ENCODE assay signal across 7 cellular contexts in the genomic region with DNA sequence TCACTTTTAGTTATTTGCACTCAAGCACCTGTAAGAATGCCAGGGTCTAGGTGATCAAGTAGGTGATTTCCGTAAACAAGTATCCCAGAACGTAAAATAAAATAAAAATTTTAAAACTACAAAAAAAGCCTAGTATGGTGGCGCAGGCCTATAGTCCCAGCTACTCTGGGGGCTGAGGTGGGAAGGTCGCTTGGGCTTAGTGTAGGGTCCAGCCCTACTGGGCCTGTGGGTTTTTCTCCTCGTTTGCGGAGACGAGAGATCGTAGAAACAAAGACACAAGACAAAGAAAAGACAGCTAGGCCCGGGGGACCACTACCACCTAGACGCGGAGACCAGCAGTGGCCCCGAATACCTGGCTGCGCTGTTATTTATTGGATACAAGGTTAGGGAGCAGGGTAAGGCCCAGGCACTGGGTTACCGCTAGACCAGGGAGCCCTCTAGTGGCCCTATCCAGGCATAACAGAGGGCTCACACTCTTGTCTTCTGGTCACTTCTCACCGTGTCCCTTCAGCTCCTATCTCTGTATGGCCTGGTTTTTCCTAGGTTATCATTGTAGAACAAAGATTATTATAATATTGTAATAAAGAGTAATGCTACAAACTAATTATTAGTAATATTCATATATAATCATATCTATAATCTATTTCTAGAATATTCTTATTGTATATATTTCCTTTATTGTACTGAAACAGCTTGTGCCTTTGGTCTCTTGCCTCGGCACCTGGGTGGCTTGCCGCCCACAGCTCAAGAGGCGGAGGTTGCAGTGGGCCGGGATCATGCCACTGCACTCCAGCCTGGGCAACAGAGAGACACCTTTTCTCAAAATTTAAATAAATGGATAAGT. TPM values are rescaled to one million over a fixed set of nuclear protein-coding genes. Genes with fewer than 3 reads are reported as not detected.
DNase-seq lines count a peak whose midpoint lies in the region; ATAC-seq, FAIRE-seq and TF ChIP-seq lines count a peak whose summit lies in the region.

No MANE protein-coding gene starts in this region.

- no peaks in the 10 kb centered on the region for H3K9me3 ChIP-seq in right atrium auricular region

- no peak overlapping the region for H3K4me3 ChIP-seq in right atrium auricular region

- peak; percentile 59 for ATAC-seq in HG02943 (IDR thresholded peaks at IDR 0.05; ENCODE audit: low read depth, unreplicated experiment)

- DNase-seq in GM04504 (ENCODE audit: low read depth) (peak; percentile 15), RCC 7860 (ENCODE audit: low spot score) (no peak), right atrium auricular region (ENCODE audit: low spot score) (no peak), foreskin melanocyte (no peak)
- peak; percentile 42 for DNase-seq in activated naive CD4-positive, alpha-beta T cell treated with Interleukin-2 at 50 U/mL for 16 hours
- peak; percentile 2 to 15 for DNase-seq in stimulated activated CD4-positive, alpha-beta T cell treated with anti-CD3 and anti-CD28 coated beads, Interleukin-12 subunit alpha, Interleukin-12 subunit beta, amount 100 ng/mL, for 24 hours (ENCODE audit: low read depth in 2 of 2)

- peak; percentile 47 to 73 for TF ChIP-seq CTCF in right atrium auricular region (IDR thresholded peaks at IDR 0.05)

- no peaks in the 10 kb centered on the region for H3K4me1 ChIP-seq in right atrium auricular region

- H3K27me3 ChIP-seq in right atrium auricular region: no peaks in the 10 kb centered on the region

- H3K36me3 ChIP-seq in right atrium auricular region: no peaks in the 10 kb centered on the region

- peak; percentile 7 for FAIRE-seq in RCC 7860 (lab: Jason Lieb, UNC)

- no peak overlapping the region for H3K27ac ChIP-seq in right atrium auricular region

RNA-seq across cellular contexts. Expression of a gene that starts 38.4 kb away (rescaled TPM):
- total RNA-seq in right atrium auricular region: not detected

RNA-seq across cellular contexts. Expression of a gene that starts 38.6 kb away (rescaled TPM):
- not detected for total RNA-seq in right atrium auricular region

RNA-seq across cellular contexts. Expression of a gene that starts 41.9 kb away (rescaled TPM):
- total RNA-seq in right atrium auricular region: 10 to 100 TPM; 24.0 to 27.6 TPM

RNA-seq across cellular contexts. Expression of a gene that starts 53.4 kb away (rescaled TPM):
- 10 to 100 TPM; 16.3 to 25.8 TPM for total RNA-seq in right atrium auricular region

Comparison
In these comparisons a context has a peak if more than half of its experiments do, and no peak if none do; other contexts are left out.
1. DNase-seq: peak in GM04504 (single experiment), activated naive CD4-positive, alpha-beta T cell treated with Interleukin-2 at 50 U/mL for 16 hours (single experiment) and stimulated activated CD4-positive, alpha-beta T cell treated with anti-CD3 and anti-CD28 coated beads, Interleukin-12 subunit alpha, Interleukin-12 subunit beta, amount 100 ng/mL, for 24 hours (2 of 2); none in RCC 7860 (single experiment), right atrium auricular region (single experiment) and foreskin melanocyte (single experiment).